Comparison of ENCODE assay signal across 29 cellular contexts in genomic region chr3:188177721-188178120, GRCh38. TPM values are rescaled to one million over a fixed set of nuclear protein-coding genes. Genes with fewer than 3 reads are reported as not detected.
DNase-seq lines count a peak whose midpoint lies in the region; ATAC-seq and TF ChIP-seq lines count a peak whose summit lies in the region.
"Had no signal": no experiment of that assay in that cellular context is flagged by ENCODE, and none has a peak within 500 bp of the region (broad histone marks: within the 10 kb centered on the region; RNA-seq: fewer than 3 reads in every experiment).

No MANE protein-coding gene starts in this region.

- ATAC-seq in GM18517 (IDR thresholded peaks at IDR 0.05; ENCODE audit: unreplicated experiment): no peak
- no peak for ATAC-seq in activated T-cell treated with anti-CD3 and anti-CD28 coated beads, Interleukin-2, amount 50 U/mL, for 72 hours (replicated peaks in 1 of 2)
- ATAC-seq: left ventricle myocardium superior, sciatic nerve, upper lobe of right lung, WTC11 had no signal

- no peaks in the 10 kb centered on the region for H3K27me3 Mint-ChIP-seq in Calu3 (ENCODE audit: unreplicated experiment)
- H3K27me3 Mint-ChIP-seq in activated T-cell treated with anti-CD3 and anti-CD28 coated beads, Interleukin-2, amount 50 U/mL, for 72 hours (ENCODE audit: low read depth): no peaks in the 10 kb centered on the region
- H3K27me3 Mint-ChIP-seq: activated CD4-positive, alpha-beta T cell treated with anti-CD3 and anti-CD28 coated beads, Interleukin-2, amount 10 ng/mL, durations not matched to agents 7 days and 5 days; activated T-cell treated with anti-CD3 and anti-CD28 coated beads, Interleukin-2, amount 50 U/mL, for 24 hours; naive B cell; progenitor cell of endocrine pancreas had no signal

- H3K4me1 ChIP-seq in colonic mucosa (peaks cover 30% of the 10 kb centered on the region), osteoblast (ENCODE audit: insufficient read depth, low read length) (peaks cover 20% of the 10 kb centered on the region), tibial artery (peaks cover 2 to 100% (median 70%) of the 10 kb centered on the region in 4 donors)

- TF ChIP-seq CTCF in Calu3 (IDR thresholded peaks at IDR 0.05; ENCODE audit: unreplicated experiment): no peak
- TF ChIP-seq CTCF in colonic mucosa (IDR thresholded peaks at IDR 0.05): no peak
- no peak for TF ChIP-seq CTCF in osteoblast (IDR thresholded peaks at IDR 0.05; ENCODE audit: extremely low read depth, low read depth, low read length)
- TF ChIP-seq CTCF in tibial artery (IDR thresholded peaks at IDR 0.05): no peak

- CTCF ChIA-PET in Calu3 (lab: Charles Lee): interaction anchor here (0.6 to 1.1 kb wide), 2 partner anchors 93 to 432 kb away, joined by 3 to 10 read pairs; partner anchors contain the start of gene BCL6

- BruUV-seq in Calu3 (replicated peaks; lab: Mats Ljungman, UMichigan): no TSS peak

- peaks cover 65% of the 10 kb centered on the region for H3K4me1 Mint-ChIP-seq in Calu3 (ENCODE audit: low read depth, unreplicated experiment)
- peaks cover 39% of the 10 kb centered on the region for H3K4me1 Mint-ChIP-seq in activated T-cell treated with anti-CD3 and anti-CD28 coated beads, Interleukin-2, amount 50 U/mL, for 72 hours (ENCODE audit: low read depth)

- H4K20me1 ChIP-seq in osteoblast (ENCODE audit: insufficient read depth, low read length): peaks cover 30% of the 10 kb centered on the region

- H3K36me3 ChIP-seq in colonic mucosa: no peaks in the 10 kb centered on the region
- peaks cover 7% of the 10 kb centered on the region for H3K36me3 ChIP-seq in osteoblast (ENCODE audit: insufficient read depth, low read length)
- no peaks in the 10 kb centered on the region for H3K36me3 ChIP-seq in tibial artery
- H3K36me3 ChIP-seq: adrenal gland, Peyer's patch had no signal

- no peak overlapping the region for H3K4me3 ChIP-seq in colonic mucosa
- no peak overlapping the region for H3K4me3 ChIP-seq in osteoblast (ENCODE audit: insufficient read depth, low read length)
- no peak overlapping the region for H3K4me3 ChIP-seq in tibial artery
- H3K4me3 ChIP-seq: adrenal gland, GM23248, Peyer's patch, upper lobe of right lung had no signal

- H3K27ac ChIP-seq in colonic mucosa (peak overlapping the region; percentile 38), osteoblast (ENCODE audit: low read depth, low read length) (peak overlapping the region; percentile 8), tibial artery (peak overlapping the region; percentile 87 to 96)
- H3K27ac ChIP-seq: brain microvascular endothelial cell, epithelial cell of prostate, GM23248 had no signal

- no peak overlapping the region for H3K4me3 Mint-ChIP-seq in Calu3 (ENCODE audit: low read depth, unreplicated experiment)
- H3K4me3 Mint-ChIP-seq in activated T-cell treated with anti-CD3 and anti-CD28 coated beads, Interleukin-2, amount 50 U/mL, for 72 hours: no peak overlapping the region
- H3K4me3 Mint-ChIP-seq: activated CD4-positive, alpha-beta T cell treated with anti-CD3 and anti-CD28 coated beads, Interleukin-2, amount 10 ng/mL, durations not matched to agents 7 days and 5 days; activated T-cell treated with anti-CD3 and anti-CD28 coated beads, Interleukin-2, amount 50 U/mL, for 24 hours; CD14-positive monocyte; WTC11 had no signal

- H3K9me3 Mint-ChIP-seq in Calu3 (ENCODE audit: low read depth, unreplicated experiment): peaks cover 3% of the 10 kb centered on the region
- peaks cover 0 to 2% of the 10 kb centered on the region in 2 donors for H3K9me3 Mint-ChIP-seq in activated T-cell treated with anti-CD3 and anti-CD28 coated beads, Interleukin-2, amount 50 U/mL, for 72 hours
- H3K9me3 Mint-ChIP-seq: activated CD4-positive, alpha-beta T cell treated with anti-CD3 and anti-CD28 coated beads, Interleukin-2, amount 10 ng/mL, durations not matched to agents 7 days and 5 days; activated T-cell treated with anti-CD3 and anti-CD28 coated beads, Interleukin-2, amount 50 U/mL, for 24 hours; CD14-positive monocyte; naive B cell; WTC11 had no signal

- peaks cover 90% of the 10 kb centered on the region for H3K79me2 ChIP-seq in osteoblast (ENCODE audit: insufficient read depth, low read length)

- intact Hi-C loops in Calu3 (cut with micrococcal nuclease; ENCODE audit: unreplicated experiment): no loop called here
- intact Hi-C loops in colonic mucosa (cut with DNase I): no loop called here
- intact Hi-C loops in tibial artery (cut with DNase I; ENCODE audit: low total_unique reads): no loop called here
- intact Hi-C loops in head of caudate nucleus (cut with DNase I): no loop called here

- peak overlapping the region; percentile 1 for H3K27ac Mint-ChIP-seq in Calu3 (ENCODE audit: unreplicated experiment)
- no peak overlapping the region for H3K27ac Mint-ChIP-seq in activated T-cell treated with anti-CD3 and anti-CD28 coated beads, Interleukin-2, amount 50 U/mL, for 72 hours
- H3K27ac Mint-ChIP-seq: activated T-cell treated with anti-CD3 and anti-CD28 coated beads, Interleukin-2, amount 50 U/mL, for 24 hours; CD14-positive monocyte; progenitor cell of endocrine pancreas; WTC11 had no signal

- H3K9ac ChIP-seq in colonic mucosa (ENCODE audit: low read depth in 2 of 2, low read length in 2 of 2): no peak overlapping the region
- H3K9ac ChIP-seq: GM23248 had no signal

- no peak for DNase-seq in Calu3
- no peak for DNase-seq in colonic mucosa
- DNase-seq in osteoblast (ENCODE audit: insufficient read length, low spot score, missing footprints): no peak
- DNase-seq in tibial artery: no peak
- DNase-seq in epidermal melanocyte (ENCODE audit: insufficient read length, low spot score): no peak
- DNase-seq in head of caudate nucleus: no peak
- DNase-seq in activated T-cell treated with anti-CD3 and anti-CD28 coated beads, Interleukin-2, amount 50 U/mL, for 72 hours: no peak
- DNase-seq: activated CD4-positive, alpha-beta T cell treated with anti-CD3 and anti-CD28 coated beads, Interleukin-2, amount 10 ng/mL, durations not matched to agents 7 days and 5 days; activated T-cell treated with anti-CD3 and anti-CD28 coated beads, Interleukin-2, amount 50 U/mL, for 24 hours; brain microvascular endothelial cell; GM23248; islet precursor cell; Kasumi-1; left ventricle myocardium superior; naive B cell; NCI-H146; NCI-H82; Peyer's patch; SHP77 treated with DMSO at 0.1 percent for 48 hours; stimulated activated CD4-positive, alpha-beta T cell treated with anti-CD3 and anti-CD28 coated beads, Interleukin-4, amount 100 ng/mL, for 1 hour; T1000; upper lobe of right lung had no signal

- H3K4me2 ChIP-seq in osteoblast (ENCODE audit: insufficient read depth, low read length): no peak overlapping the region

- no peak overlapping the region for H2AFZ ChIP-seq in osteoblast (ENCODE audit: low read length)
- H2AFZ ChIP-seq: GM23248 had no signal

- H3K9me3 ChIP-seq in colonic mucosa (no peaks in the 10 kb centered on the region), osteoblast (ENCODE audit: low read depth, low read length) (no peaks in the 10 kb centered on the region), tibial artery (no peaks in the 10 kb centered on the region)
- H3K9me3 ChIP-seq: adrenal gland, Peyer's patch, upper lobe of right lung had no signal

- peaks cover 36% of the 10 kb centered on the region for H3K36me3 Mint-ChIP-seq in Calu3 (ENCODE audit: insufficient read depth, unreplicated experiment)
- H3K36me3 Mint-ChIP-seq in activated T-cell treated with anti-CD3 and anti-CD28 coated beads, Interleukin-2, amount 50 U/mL, for 72 hours (ENCODE audit: insufficient read depth in 2 of 2): peaks cover 4 to 9% of the 10 kb centered on the region in 2 donors
- H3K36me3 Mint-ChIP-seq: WTC11 had no signal

- no peaks in the 10 kb centered on the region for H3K27me3 ChIP-seq in colonic mucosa
- H3K27me3 ChIP-seq in osteoblast (ENCODE audit: insufficient read depth, low read length): no peaks in the 10 kb centered on the region
- no peaks in the 10 kb centered on the region for H3K27me3 ChIP-seq in tibial artery
- H3K27me3 ChIP-seq: adrenal gland, brain microvascular endothelial cell, Peyer's patch, upper lobe of right lung had no signal

RNA-seq across cellular contexts. Expression of gene LPP, which starts 23.8 kb away (rescaled TPM):
- total RNA-seq in Calu3 (2022) (219 and 264 TPM in 2 replicates), colonic mucosa (100 to 1,000 TPM; 170 to 246 TPM), osteoblast (73.4 and 77.4 TPM in 2 replicates)
- total RNA-seq in activated T-cell treated with anti-CD3 and anti-CD28 coated beads, Interleukin-2, amount 50 U/mL, for 72 hours: 10 to 100 TPM; 50.4 to 67.7 TPM

Comparison
In these comparisons a context has a peak if more than half of its experiments do, and no peak if none do; other contexts are left out.
1. H3K27ac ChIP-seq: peak in every context shown above with its lines; median percentile 92 in tibial artery; 38 in colonic mucosa; 8 in osteoblast.